In the genomic region with DNA sequence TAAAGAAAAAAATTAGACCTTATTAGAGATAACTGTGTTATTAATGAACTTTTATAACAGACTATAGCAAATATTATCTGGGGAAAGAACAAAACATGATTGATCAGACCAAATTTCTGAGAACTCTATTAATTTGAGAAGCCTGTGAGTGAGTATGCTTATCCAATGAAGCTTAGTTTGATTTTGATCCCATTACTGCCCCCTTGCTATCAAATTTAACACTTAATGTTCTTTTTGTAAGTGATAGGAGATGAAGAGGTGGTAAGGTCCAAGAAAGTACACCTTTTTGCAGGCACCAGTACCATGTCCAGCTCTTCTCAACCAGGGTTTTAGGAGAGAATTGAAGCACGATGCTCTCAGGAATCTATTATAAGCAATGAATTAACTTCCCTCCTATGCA, we compare ENCODE assay signal across 3 cellular contexts.
TF ChIP-seq lines count a peak whose summit lies in the region.

No MANE protein-coding gene starts in this region.

TF ChIP-seq in SK-N-SH, 30 proteins besides CTCF, POLR2A, EP300 and RAD21 (continues in another document):
- TF ChIP-seq FOSL2 (IDR thresholded peaks at IDR 0.05; ENCODE audit: borderline replicate concordance, low read depth) (no peak), FOXM1 (IDR thresholded peaks at IDR 0.05; ENCODE audit: low read depth) (no peak), TCF12 (IDR thresholded peaks at IDR 0.05) (no peak), ELF1 (IDR thresholded peaks at IDR 0.05) (no peak), TEAD4 (IDR thresholded peaks at IDR 0.05; ENCODE audit: borderline replicate concordance, insufficient read depth) (no peak), GABPA (IDR thresholded peaks at IDR 0.05; ENCODE audit: low read depth) (no peak), EZH2phosphoT487 (IDR thresholded peaks at IDR 0.05; ENCODE audit: borderline replicate concordance, low read depth) (no peak), GATA2 (CRISPR knock-in tag; IDR thresholded peaks at IDR 0.05) (no peak), FOXJ3 (CRISPR knock-in tag; IDR thresholded peaks at IDR 0.05) (no peak)
- TF ChIP-seq, protein P1, sequence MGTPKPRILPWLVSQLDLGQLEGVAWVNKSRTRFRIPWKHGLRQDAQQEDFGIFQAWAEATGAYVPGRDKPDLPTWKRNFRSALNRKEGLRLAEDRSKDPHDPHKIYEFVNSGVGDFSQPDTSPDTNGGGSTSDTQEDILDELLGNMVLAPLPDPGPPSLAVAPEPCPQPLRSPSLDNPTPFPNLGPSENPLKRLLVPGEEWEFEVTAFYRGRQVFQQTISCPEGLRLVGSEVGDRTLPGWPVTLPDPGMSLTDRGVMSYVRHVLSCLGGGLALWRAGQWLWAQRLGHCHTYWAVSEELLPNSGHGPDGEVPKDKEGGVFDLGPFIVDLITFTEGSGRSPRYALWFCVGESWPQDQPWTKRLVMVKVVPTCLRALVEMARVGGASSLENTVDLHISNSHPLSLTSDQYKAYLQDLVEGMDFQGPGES (IDR thresholded peaks at IDR 0.05; ENCODE audit: low read depth, low read length) = no peak
- TF ChIP-seq, protein P2, sequence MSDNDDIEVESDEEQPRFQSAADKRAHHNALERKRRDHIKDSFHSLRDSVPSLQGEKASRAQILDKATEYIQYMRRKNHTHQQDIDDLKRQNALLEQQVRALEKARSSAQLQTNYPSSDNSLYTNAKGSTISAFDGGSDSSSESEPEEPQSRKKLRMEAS (IDR thresholded peaks at IDR 0.05; ENCODE audit: low read depth) = no peak
- TF ChIP-seq, protein P3, sequence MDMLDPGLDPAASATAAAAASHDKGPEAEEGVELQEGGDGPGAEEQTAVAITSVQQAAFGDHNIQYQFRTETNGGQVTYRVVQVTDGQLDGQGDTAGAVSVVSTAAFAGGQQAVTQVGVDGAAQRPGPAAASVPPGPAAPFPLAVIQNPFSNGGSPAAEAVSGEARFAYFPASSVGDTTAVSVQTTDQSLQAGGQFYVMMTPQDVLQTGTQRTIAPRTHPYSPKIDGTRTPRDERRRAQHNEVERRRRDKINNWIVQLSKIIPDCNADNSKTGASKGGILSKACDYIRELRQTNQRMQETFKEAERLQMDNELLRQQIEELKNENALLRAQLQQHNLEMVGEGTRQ (IDR thresholded peaks at IDR 0.05; ENCODE audit: borderline replicate concordance, low read depth, low read length) = no peak
- TF ChIP-seq, protein P4, sequence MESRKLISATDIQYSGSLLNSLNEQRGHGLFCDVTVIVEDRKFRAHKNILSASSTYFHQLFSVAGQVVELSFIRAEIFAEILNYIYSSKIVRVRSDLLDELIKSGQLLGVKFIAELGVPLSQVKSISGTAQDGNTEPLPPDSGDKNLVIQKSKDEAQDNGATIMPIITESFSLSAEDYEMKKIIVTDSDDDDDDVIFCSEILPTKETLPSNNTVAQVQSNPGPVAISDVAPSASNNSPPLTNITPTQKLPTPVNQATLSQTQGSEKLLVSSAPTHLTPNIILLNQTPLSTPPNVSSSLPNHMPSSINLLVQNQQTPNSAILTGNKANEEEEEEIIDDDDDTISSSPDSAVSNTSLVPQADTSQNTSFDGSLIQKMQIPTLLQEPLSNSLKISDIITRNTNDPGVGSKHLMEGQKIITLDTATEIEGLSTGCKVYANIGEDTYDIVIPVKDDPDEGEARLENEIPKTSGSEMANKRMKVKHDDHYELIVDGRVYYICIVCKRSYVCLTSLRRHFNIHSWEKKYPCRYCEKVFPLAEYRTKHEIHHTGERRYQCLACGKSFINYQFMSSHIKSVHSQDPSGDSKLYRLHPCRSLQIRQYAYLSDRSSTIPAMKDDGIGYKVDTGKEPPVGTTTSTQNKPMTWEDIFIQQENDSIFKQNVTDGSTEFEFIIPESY (IDR thresholded peaks at IDR 0.05; ENCODE audit: borderline replicate concordance, low read depth) = no peak
- TF ChIP-seq, protein P5, sequence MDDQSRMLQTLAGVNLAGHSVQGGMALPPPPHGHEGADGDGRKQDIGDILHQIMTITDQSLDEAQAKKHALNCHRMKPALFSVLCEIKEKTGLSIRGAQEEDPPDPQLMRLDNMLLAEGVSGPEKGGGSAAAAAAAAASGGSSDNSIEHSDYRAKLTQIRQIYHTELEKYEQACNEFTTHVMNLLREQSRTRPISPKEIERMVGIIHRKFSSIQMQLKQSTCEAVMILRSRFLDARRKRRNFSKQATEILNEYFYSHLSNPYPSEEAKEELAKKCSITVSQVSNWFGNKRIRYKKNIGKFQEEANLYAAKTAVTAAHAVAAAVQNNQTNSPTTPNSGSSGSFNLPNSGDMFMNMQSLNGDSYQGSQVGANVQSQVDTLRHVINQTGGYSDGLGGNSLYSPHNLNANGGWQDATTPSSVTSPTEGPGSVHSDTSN (IDR thresholded peaks at IDR 0.05) = no peak

TF ChIP-seq in SK-N-SH treated with all-trans-retinoic acid at 6 μM for 48 hours, 23 proteins besides CTCF, POLR2A, EP300 and RAD21 (continues in another document):
- no peak for TF ChIP-seq PPARA (CRISPR knock-in tag; IDR thresholded peaks at IDR 0.05; ENCODE audit: borderline replicate concordance)
- no peak for TF ChIP-seq ZFP3 (CRISPR knock-in tag; IDR thresholded peaks at IDR 0.05)
- TF ChIP-seq, protein P6, sequence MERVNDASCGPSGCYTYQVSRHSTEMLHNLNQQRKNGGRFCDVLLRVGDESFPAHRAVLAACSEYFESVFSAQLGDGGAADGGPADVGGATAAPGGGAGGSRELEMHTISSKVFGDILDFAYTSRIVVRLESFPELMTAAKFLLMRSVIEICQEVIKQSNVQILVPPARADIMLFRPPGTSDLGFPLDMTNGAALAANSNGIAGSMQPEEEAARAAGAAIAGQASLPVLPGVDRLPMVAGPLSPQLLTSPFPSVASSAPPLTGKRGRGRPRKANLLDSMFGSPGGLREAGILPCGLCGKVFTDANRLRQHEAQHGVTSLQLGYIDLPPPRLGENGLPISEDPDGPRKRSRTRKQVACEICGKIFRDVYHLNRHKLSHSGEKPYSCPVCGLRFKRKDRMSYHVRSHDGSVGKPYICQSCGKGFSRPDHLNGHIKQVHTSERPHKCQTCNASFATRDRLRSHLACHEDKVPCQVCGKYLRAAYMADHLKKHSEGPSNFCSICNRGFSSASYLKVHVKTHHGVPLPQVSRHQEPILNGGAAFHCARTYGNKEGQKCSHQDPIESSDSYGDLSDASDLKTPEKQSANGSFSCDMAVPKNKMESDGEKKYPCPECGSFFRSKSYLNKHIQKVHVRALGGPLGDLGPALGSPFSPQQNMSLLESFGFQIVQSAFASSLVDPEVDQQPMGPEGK (CRISPR knock-in tag; IDR thresholded peaks at IDR 0.05; ENCODE audit: borderline replicate concordance) = no peak
- TF ChIP-seq, protein P7, sequence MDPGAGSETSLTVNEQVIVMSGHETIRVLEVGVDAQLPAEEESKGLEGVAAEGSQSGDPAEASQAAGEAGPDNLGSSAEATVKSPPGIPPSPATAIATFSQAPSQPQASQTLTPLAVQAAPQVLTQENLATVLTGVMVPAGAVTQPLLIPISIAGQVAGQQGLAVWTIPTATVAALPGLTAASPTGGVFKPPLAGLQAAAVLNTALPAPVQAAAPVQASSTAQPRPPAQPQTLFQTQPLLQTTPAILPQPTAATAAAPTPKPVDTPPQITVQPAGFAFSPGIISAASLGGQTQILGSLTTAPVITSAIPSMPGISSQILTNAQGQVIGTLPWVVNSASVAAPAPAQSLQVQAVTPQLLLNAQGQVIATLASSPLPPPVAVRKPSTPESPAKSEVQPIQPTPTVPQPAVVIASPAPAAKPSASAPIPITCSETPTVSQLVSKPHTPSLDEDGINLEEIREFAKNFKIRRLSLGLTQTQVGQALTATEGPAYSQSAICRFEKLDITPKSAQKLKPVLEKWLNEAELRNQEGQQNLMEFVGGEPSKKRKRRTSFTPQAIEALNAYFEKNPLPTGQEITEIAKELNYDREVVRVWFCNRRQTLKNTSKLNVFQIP (CRISPR knock-in tag; IDR thresholded peaks at IDR 0.05; ENCODE audit: borderline replicate concordance, low read depth) = no peak
- TF ChIP-seq, protein P8, sequence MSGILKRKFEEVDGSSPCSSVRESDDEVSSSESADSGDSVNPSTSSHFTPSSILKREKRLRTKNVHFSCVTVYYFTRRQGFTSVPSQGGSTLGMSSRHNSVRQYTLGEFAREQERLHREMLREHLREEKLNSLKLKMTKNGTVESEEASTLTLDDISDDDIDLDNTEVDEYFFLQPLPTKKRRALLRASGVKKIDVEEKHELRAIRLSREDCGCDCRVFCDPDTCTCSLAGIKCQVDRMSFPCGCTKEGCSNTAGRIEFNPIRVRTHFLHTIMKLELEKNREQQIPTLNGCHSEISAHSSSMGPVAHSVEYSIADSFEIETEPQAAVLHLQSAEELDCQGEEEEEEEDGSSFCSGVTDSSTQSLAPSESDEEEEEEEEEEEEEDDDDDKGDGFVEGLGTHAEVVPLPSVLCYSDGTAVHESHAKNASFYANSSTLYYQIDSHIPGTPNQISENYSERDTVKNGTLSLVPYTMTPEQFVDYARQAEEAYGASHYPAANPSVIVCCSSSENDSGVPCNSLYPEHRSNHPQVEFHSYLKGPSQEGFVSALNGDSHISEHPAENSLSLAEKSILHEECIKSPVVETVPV (CRISPR knock-in tag; IDR thresholded peaks at IDR 0.05) = no peak
- no peak for TF ChIP-seq ISL1 (CRISPR knock-in tag; IDR thresholded peaks at IDR 0.05)
- TF ChIP-seq TCF4 (CRISPR knock-in tag; IDR thresholded peaks at IDR 0.05; ENCODE audit: borderline replicate concordance) = no peak
- TF ChIP-seq, protein P9, sequence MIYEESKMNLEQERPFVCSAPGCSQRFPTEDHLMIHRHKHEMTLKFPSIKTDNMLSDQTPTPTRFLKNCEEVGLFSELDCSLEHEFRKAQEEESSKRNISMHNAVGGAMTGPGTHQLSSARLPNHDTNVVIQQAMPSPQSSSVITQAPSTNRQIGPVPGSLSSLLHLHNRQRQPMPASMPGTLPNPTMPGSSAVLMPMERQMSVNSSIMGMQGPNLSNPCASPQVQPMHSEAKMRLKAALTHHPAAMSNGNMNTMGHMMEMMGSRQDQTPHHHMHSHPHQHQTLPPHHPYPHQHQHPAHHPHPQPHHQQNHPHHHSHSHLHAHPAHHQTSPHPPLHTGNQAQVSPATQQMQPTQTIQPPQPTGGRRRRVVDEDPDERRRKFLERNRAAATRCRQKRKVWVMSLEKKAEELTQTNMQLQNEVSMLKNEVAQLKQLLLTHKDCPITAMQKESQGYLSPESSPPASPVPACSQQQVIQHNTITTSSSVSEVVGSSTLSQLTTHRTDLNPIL (CRISPR knock-in tag; IDR thresholded peaks at IDR 0.05; ENCODE audit: low read depth) = no peak
- TF ChIP-seq ESRRG (CRISPR knock-in tag; IDR thresholded peaks at IDR 0.05) = no peak
- no peak for TF ChIP-seq SNAI2 (CRISPR knock-in tag; IDR thresholded peaks at IDR 0.05)

TF ChIP-seq in H1, 55 proteins besides CTCF, POLR2A, EP300 and RAD21 (continues in another document):
- no peak for TF ChIP-seq JUN (IDR thresholded peaks at IDR 0.05; ENCODE audit: low read depth, low read length)
- TF ChIP-seq RNF2 (IDR thresholded peaks at IDR 0.05; ENCODE audit: borderline replicate concordance, low read depth, low read length, missing control alignments, poor library complexity, severe bottlenecking) = no peak
- TF ChIP-seq, protein P10, sequence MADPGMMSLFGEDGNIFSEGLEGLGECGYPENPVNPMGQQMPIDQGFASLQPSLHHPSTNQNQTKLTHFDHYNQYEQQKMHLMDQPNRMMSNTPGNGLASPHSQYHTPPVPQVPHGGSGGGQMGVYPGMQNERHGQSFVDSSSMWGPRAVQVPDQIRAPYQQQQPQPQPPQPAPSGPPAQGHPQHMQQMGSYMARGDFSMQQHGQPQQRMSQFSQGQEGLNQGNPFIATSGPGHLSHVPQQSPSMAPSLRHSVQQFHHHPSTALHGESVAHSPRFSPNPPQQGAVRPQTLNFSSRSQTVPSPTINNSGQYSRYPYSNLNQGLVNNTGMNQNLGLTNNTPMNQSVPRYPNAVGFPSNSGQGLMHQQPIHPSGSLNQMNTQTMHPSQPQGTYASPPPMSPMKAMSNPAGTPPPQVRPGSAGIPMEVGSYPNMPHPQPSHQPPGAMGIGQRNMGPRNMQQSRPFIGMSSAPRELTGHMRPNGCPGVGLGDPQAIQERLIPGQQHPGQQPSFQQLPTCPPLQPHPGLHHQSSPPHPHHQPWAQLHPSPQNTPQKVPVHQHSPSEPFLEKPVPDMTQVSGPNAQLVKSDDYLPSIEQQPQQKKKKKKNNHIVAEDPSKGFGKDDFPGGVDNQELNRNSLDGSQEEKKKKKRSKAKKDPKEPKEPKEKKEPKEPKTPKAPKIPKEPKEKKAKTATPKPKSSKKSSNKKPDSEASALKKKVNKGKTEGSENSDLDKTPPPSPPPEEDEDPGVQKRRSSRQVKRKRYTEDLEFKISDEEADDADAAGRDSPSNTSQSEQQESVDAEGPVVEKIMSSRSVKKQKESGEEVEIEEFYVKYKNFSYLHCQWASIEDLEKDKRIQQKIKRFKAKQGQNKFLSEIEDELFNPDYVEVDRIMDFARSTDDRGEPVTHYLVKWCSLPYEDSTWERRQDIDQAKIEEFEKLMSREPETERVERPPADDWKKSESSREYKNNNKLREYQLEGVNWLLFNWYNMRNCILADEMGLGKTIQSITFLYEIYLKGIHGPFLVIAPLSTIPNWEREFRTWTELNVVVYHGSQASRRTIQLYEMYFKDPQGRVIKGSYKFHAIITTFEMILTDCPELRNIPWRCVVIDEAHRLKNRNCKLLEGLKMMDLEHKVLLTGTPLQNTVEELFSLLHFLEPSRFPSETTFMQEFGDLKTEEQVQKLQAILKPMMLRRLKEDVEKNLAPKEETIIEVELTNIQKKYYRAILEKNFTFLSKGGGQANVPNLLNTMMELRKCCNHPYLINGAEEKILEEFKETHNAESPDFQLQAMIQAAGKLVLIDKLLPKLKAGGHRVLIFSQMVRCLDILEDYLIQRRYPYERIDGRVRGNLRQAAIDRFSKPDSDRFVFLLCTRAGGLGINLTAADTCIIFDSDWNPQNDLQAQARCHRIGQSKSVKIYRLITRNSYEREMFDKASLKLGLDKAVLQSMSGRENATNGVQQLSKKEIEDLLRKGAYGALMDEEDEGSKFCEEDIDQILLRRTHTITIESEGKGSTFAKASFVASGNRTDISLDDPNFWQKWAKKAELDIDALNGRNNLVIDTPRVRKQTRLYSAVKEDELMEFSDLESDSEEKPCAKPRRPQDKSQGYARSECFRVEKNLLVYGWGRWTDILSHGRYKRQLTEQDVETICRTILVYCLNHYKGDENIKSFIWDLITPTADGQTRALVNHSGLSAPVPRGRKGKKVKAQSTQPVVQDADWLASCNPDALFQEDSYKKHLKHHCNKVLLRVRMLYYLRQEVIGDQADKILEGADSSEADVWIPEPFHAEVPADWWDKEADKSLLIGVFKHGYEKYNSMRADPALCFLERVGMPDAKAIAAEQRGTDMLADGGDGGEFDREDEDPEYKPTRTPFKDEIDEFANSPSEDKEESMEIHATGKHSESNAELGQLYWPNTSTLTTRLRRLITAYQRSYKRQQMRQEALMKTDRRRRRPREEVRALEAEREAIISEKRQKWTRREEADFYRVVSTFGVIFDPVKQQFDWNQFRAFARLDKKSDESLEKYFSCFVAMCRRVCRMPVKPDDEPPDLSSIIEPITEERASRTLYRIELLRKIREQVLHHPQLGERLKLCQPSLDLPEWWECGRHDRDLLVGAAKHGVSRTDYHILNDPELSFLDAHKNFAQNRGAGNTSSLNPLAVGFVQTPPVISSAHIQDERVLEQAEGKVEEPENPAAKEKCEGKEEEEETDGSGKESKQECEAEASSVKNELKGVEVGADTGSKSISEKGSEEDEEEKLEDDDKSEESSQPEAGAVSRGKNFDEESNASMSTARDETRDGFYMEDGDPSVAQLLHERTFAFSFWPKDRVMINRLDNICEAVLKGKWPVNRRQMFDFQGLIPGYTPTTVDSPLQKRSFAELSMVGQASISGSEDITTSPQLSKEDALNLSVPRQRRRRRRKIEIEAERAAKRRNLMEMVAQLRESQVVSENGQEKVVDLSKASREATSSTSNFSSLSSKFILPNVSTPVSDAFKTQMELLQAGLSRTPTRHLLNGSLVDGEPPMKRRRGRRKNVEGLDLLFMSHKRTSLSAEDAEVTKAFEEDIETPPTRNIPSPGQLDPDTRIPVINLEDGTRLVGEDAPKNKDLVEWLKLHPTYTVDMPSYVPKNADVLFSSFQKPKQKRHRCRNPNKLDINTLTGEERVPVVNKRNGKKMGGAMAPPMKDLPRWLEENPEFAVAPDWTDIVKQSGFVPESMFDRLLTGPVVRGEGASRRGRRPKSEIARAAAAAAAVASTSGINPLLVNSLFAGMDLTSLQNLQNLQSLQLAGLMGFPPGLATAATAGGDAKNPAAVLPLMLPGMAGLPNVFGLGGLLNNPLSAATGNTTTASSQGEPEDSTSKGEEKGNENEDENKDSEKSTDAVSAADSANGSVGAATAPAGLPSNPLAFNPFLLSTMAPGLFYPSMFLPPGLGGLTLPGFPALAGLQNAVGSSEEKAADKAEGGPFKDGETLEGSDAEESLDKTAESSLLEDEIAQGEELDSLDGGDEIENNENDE (IDR thresholded peaks at IDR 0.05; ENCODE audit: insufficient replicate concordance, low read length) = no peak
- no peak for TF ChIP-seq TCF12 (IDR thresholded peaks at IDR 0.05; ENCODE audit: low read depth, low read length)
- no peak for TF ChIP-seq MAFK (IDR thresholded peaks at IDR 0.05; ENCODE audit: low read depth, low read length)
- no peak for TF ChIP-seq SP2 (IDR thresholded peaks at IDR 0.05; ENCODE audit: low read length)
